Comparison of ENCODE assay signal across 8 cellular contexts in genomic region chr6:26474439-26474881, GRCh38. TPM values are rescaled to one million over a fixed set of nuclear protein-coding genes. Genes with fewer than 3 reads are reported as not detected.
DNase-seq lines count a peak whose midpoint lies in the region; ATAC-seq and TF ChIP-seq lines count a peak whose summit lies in the region.

No MANE protein-coding gene starts in this region.

- no peaks in the 10 kb centered on the region for H3K27me3 ChIP-seq in right cardiac atrium (ENCODE audit: control insufficient read depth, insufficient read depth)
- no peaks in the 10 kb centered on the region for H3K27me3 ChIP-seq in stomach

- H3K9me3 Mint-ChIP-seq in activated B cell treated with CpG ODN at 0.5 μM for 24 hours, result peaks cover 2% of the 10 kb centered on the region

- no peak for ATAC-seq in activated B cell treated with CpG ODN at 0.5 μM for 24 hours (ENCODE audit: low read depth)
- peak in 1 of 2 donors; percentile 29 for ATAC-seq in right cardiac atrium
- ATAC-seq in HG02571 (IDR thresholded peaks at IDR 0.05; ENCODE audit: unreplicated experiment), result no peak

- POLR2A ChIA-PET in activated B cell treated with CpG ODN at 0.5 μM for 24 hours (lab: Charles Lee), result interaction anchor here (0.6 to 5.6 kb wide), 45 partner anchors 10 to 1792 kb away, joined by 3 to 60 read pairs (median 5); partner anchors contain the start of genes BTN2A1, BTN2A2, BTN3A3 and HMGN4

- H3K4me3 Mint-ChIP-seq in activated B cell treated with CpG ODN at 0.5 μM for 24 hours, result peak overlapping the region; percentile 96

- peaks cover 0 to 10% (median 5%) of the 10 kb centered on the region in 4 donors for H3K36me3 ChIP-seq in stomach

- H3K4me3 ChIP-seq in right cardiac atrium (ENCODE audit: low read length) (peak overlapping the region; percentile 84), stomach (peak overlapping the region; percentile 40 to 47 (median 44))

- no peak for TF ChIP-seq CTCF in activated B cell treated with CpG ODN at 0.5 μM for 24 hours (IDR thresholded peaks at IDR 0.05)
- no peak for TF ChIP-seq CTCF in stomach (IDR thresholded peaks at IDR 0.05)

- CTCF ChIA-PET in activated B cell treated with CpG ODN at 0.5 μM for 24 hours (lab: Charles Lee), result interaction anchor here (0.9 to 1.9 kb wide), 3 partner anchors 13 to 80 kb away, joined by 3 to 7 read pairs (median 4); no protein-coding TSS in a partner anchor

- TF ChIP-seq POLR2A in stomach (IDR thresholded peaks at IDR 0.05), result no peak

- H3K27ac Mint-ChIP-seq in activated B cell treated with CpG ODN at 0.5 μM for 24 hours, result peak overlapping the region; percentile 100

- TF ChIP-seq EP300 in stomach (IDR thresholded peaks at IDR 0.05), result no peak

- H3K27me3 Mint-ChIP-seq in activated B cell treated with CpG ODN at 0.5 μM for 24 hours, result no peaks in the 10 kb centered on the region

- peaks cover 23% of the 10 kb centered on the region for H3K36me3 Mint-ChIP-seq in activated B cell treated with CpG ODN at 0.5 μM for 24 hours (ENCODE audit: low read depth)

- H3K9me3 ChIP-seq in right cardiac atrium (ENCODE audit: control insufficient read depth, low read length), result no peaks in the 10 kb centered on the region
- H3K9me3 ChIP-seq in stomach, result no peaks in the 10 kb centered on the region

- no peaks in the 10 kb centered on the region for H3K4me1 ChIP-seq in right cardiac atrium (ENCODE audit: control insufficient read depth, insufficient read depth, low read length)
- H3K4me1 ChIP-seq in stomach, result peaks cover 6 to 33% (median 20%) of the 10 kb centered on the region in 4 donors

- WGBS in right cardiac atrium, result 22% methylated on average over 2 of the region's 2 CpGs
- WGBS in stomach, 5 donors, result 38 to 64% (median 49%) methylated on average over 2 of the region's 2 CpGs

- intact Hi-C loops in activated B cell treated with CpG ODN at 0.5 μM for 24 hours (cut with micrococcal nuclease), result loop anchor here (1.0 to 2.0 kb wide), 5 partner anchors 34 to 189 kb away; partner anchors contain the start of gene BTN3A3
- intact Hi-C loops in right cardiac atrium (cut with DNase I), result no loop called here
- intact Hi-C loops in stomach (cut with DNase I; ENCODE audit: low total_unique reads), result no loop called here

- H3K27ac ChIP-seq in right cardiac atrium (ENCODE audit: low read length) (peak overlapping the region; percentile 98), stomach (peak overlapping the region; percentile 81 to 97 (median 92))

- H3K4me1 Mint-ChIP-seq in activated B cell treated with CpG ODN at 0.5 μM for 24 hours, result peaks cover 72% of the 10 kb centered on the region

- DNase-seq in DMS79 treated with DMSO at 0.1 percent for 48 hours (lab: John Stamatoyannopoulos, UW) (peak; percentile 43), DMS79 (lab: John Stamatoyannopoulos, UW) (no peak), activated B cell treated with CpG ODN at 0.5 μM for 24 hours (no peak), right cardiac atrium (no peak), stomach (no peak), A172 (ENCODE audit: low spot score) (no peak)
- no peak for DNase-seq in stimulated activated CD4-positive, alpha-beta T cell treated with anti-CD3 and anti-CD28 coated beads, Interleukin-1b, Interleukin-23, amount 100 ng/mL, for 48 hours

RNA-seq across cellular contexts. Expression of gene BTN2A1, which starts 16.7 kb away (rescaled TPM):
- total RNA-seq in activated B cell treated with CpG ODN at 0.5 μM for 24 hours, result 39.7 and 45.1 TPM in 2 replicates
- 10 to 100 TPM; 17.1 to 26.3 (median 21.1) TPM for total RNA-seq in right cardiac atrium
- polyA plus RNA-seq in right cardiac atrium, result 10.9 TPM
- 10 to 100 TPM in 3 of 5 donors, 1 to 10 TPM in 2; 2.9 to 16.9 (median 14.6) TPM for total RNA-seq in stomach
- polyA plus RNA-seq in stomach, result 10 to 100 TPM in 1 of 3 donors, 1 to 10 TPM in 2; 7.0 to 14.2 (median 7.2) TPM
- 6.2 and 10.9 TPM in 2 replicates for total RNA-seq in A172 (2014; rRNA removed; shearing (Covaris generic))

RNA-seq across cellular contexts. Expression of gene BTN1A1, which starts 25.6 kb away (rescaled TPM):
- total RNA-seq in activated B cell treated with CpG ODN at 0.5 μM for 24 hours, result 0.18 and 0.46 TPM in 2 replicates
- not detected for total RNA-seq in right cardiac atrium
- polyA plus RNA-seq in right cardiac atrium, result not detected
- total RNA-seq in stomach, result not detected
- polyA plus RNA-seq in stomach, result not detected
- not detected in 2 replicates for total RNA-seq in A172 (2014; rRNA removed; shearing (Covaris generic))

RNA-seq across cellular contexts. Expression of gene BTN3A3, which starts 34.2 kb away (rescaled TPM):
- 51.9 and 54.1 TPM in 2 replicates for total RNA-seq in activated B cell treated with CpG ODN at 0.5 μM for 24 hours
- total RNA-seq in right cardiac atrium, result 10 to 100 TPM in 2 of 4 donors, 1 to 10 TPM in 2; 6.1 to 13.6 (median 9.1) TPM
- polyA plus RNA-seq in right cardiac atrium, result 6.1 TPM
- total RNA-seq in stomach, result 10 to 100 TPM in 3 of 5 donors, 1 to 10 TPM in 2; 7.4 to 77.2 (median 12.5) TPM
- polyA plus RNA-seq in stomach, result 1 to 10 TPM; 2.6 to 7.6 (median 4.3) TPM
- total RNA-seq in A172 (2014; rRNA removed; shearing (Covaris generic)), result 4.7 and 5.0 TPM in 2 replicates
